ENCODE assay signal across 9 cellular contexts in the genomic region with DNA sequence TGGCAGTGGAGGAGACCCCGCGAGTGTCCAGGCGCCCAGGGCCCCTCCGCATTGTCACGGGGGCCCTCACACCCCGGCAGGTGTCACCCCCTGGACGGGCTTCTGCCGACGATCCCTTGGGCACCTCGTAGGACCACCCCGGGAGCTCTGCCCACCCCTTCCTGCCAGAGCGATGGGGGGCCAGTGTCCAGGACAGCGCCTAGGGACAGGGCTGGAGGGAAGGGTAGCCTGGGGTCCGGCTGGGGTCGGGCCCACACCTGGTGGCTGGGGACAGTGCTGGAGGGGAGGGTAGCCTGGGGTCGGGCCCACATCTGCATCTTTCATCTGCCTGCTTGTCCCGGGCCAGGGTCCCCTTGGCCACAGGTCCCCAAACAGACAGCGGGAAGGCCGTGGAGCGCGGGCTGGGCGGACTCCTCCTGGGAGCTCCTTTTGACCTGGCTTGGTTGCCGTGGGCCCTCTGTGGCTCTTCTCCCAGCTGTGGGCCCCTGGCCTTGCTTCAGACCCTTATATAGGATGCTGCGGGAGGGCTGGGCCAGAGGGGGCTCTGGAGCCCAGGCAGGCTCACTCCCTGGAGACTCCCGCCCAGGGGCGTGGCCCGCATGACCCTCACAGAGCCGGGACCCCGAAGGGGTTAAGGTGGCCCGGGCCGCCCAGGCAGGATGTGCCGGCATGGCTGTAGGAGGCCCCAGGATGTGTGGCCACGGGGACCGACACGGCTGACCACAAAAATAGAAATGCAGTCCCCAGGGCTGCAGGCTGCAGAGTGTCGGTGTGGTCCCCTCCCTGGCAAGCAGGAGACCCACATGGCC.
DNase-seq lines count a peak whose midpoint lies in the region; ATAC-seq and TF ChIP-seq lines count a peak whose summit lies in the region.
"Had no signal": no experiment of that assay in that cellular context is flagged by ENCODE, and none has a peak within 500 bp of the region (broad histone marks: within the 10 kb centered on the region; RNA-seq: fewer than 3 reads in every experiment).

No MANE protein-coding gene starts in this region.

- no peaks in the 10 kb centered on the region for H3K27me3 ChIP-seq in CD4-positive, alpha-beta T cell (ENCODE audit: control insufficient read depth, insufficient read depth, low read length)
- no peaks in the 10 kb centered on the region for H3K27me3 ChIP-seq in endodermal cell (ENCODE audit: control insufficient read depth, insufficient read depth, low read length, poor library complexity, severe bottlenecking)

- peaks cover 24% of the 10 kb centered on the region for H3K4me1 ChIP-seq in endodermal cell (ENCODE audit: control insufficient read depth, insufficient read depth, low read length)

- peak overlapping the region; percentile 78 for H3K4me3 ChIP-seq in endodermal cell (ENCODE audit: low read length)

- intact Hi-C loops in CD4-positive, alpha-beta T cell (cut with DNase I, micrococcal nuclease) = no loop called here

- 7 to 14% methylated on average over 18 to 36 of the region's 36 CpGs for WGBS in endodermal cell (ENCODE audit: insufficient coverage in 1 of 2, insufficient read length in 1 of 2), 2 experiments

- H3K27ac ChIP-seq in CD4-positive, alpha-beta T cell (ENCODE audit: low read depth, low read length) = no peak overlapping the region
- H3K27ac ChIP-seq in endodermal cell (ENCODE audit: low read depth, low read length) = no peak overlapping the region

- peaks cover 12% of the 10 kb centered on the region for H3K27me3 Mint-ChIP-seq in CD4-positive, alpha-beta T cell
- peaks cover 4% of the 10 kb centered on the region for H3K27me3 Mint-ChIP-seq in IgD-negative memory B cell
- H3K27me3 Mint-ChIP-seq in endodermal cell (ENCODE audit: insufficient read depth) = no peaks in the 10 kb centered on the region
- H3K27me3 Mint-ChIP-seq in nephron progenitor cell (ENCODE audit: low read depth, poor library complexity) = peaks cover 32% of the 10 kb centered on the region

- TF ChIP-seq CTCF in CD4-positive, alpha-beta T cell (IDR thresholded peaks at IDR 0.05) = no peak
- TF ChIP-seq CTCF in endodermal cell (conservative IDR thresholded peaks at IDR 0.05) = no peak
- no peak for TF ChIP-seq CTCF in nephron progenitor cell (IDR thresholded peaks at IDR 0.05)

- no peaks in the 10 kb centered on the region for H3K9me3 Mint-ChIP-seq in CD4-positive, alpha-beta T cell
- H3K9me3 Mint-ChIP-seq in IgD-negative memory B cell = no peaks in the 10 kb centered on the region
- H3K9me3 Mint-ChIP-seq in endodermal cell = no peaks in the 10 kb centered on the region
- H3K9me3 Mint-ChIP-seq in nephron progenitor cell = no peaks in the 10 kb centered on the region

- no peaks in the 10 kb centered on the region for H3K36me3 ChIP-seq in endodermal cell (ENCODE audit: control insufficient read depth, insufficient read depth, low read length)

- no peak overlapping the region for H3K27ac Mint-ChIP-seq in CD4-positive, alpha-beta T cell
- no peak overlapping the region for H3K27ac Mint-ChIP-seq in IgD-negative memory B cell
- peak overlapping the region; percentile 30 for H3K27ac Mint-ChIP-seq in endodermal cell
- H3K27ac Mint-ChIP-seq in nephron progenitor cell = no peak overlapping the region

- CTCF ChIA-PET in CD4-positive, alpha-beta T cell (lab: Charles Lee) = no interaction called here

- POLR2A ChIA-PET in CD4-positive, alpha-beta T cell (lab: Charles Lee) = no interaction called here

- no peak for DNase-seq in CD4-positive, alpha-beta T cell
- DNase-seq in endodermal cell (peak; percentile 87), nephron progenitor cell (peak; percentile 54), NCI-H1092 (lab: John Stamatoyannopoulos, UW) (no peak), hippocampal formation (lab: John Stamatoyannopoulos, UW) (no peak)
- DNase-seq: activated CD4-positive, alpha-beta T cell treated with anti-CD3 and anti-CD28 coated beads for 1 hour had no signal

- no peaks in the 10 kb centered on the region for H3K9me3 ChIP-seq in CD4-positive, alpha-beta T cell (ENCODE audit: control insufficient read depth, low read length)
- no peaks in the 10 kb centered on the region for H3K9me3 ChIP-seq in endodermal cell (ENCODE audit: control insufficient read depth, low read length)

- no peak for ATAC-seq in CD4-positive, alpha-beta T cell (ENCODE audit: poor library complexity)
- ATAC-seq in GM18498 (IDR thresholded peaks at IDR 0.05; ENCODE audit: unreplicated experiment) = no peak
- no peak for ATAC-seq in GM18870 (IDR thresholded peaks at IDR 0.05; ENCODE audit: unreplicated experiment)

- H3K4me3 Mint-ChIP-seq in CD4-positive, alpha-beta T cell = peak overlapping the region; percentile 30
- peak overlapping the region; percentile 54 to 82 (median 72) for H3K4me3 Mint-ChIP-seq in IgD-negative memory B cell
- peak overlapping the region; percentile 66 for H3K4me3 Mint-ChIP-seq in endodermal cell
- H3K4me3 Mint-ChIP-seq in nephron progenitor cell = peak overlapping the region; percentile 68

- peak overlapping the region; percentile 38 for H3K9ac ChIP-seq in endodermal cell (ENCODE audit: extremely low read depth, low read length, poor library complexity, severe bottlenecking)

- H3K36me3 Mint-ChIP-seq in CD4-positive, alpha-beta T cell (ENCODE audit: low read depth) = no peaks in the 10 kb centered on the region
- H3K36me3 Mint-ChIP-seq in IgD-negative memory B cell (peaks cover 3% of the 10 kb centered on the region), endodermal cell (ENCODE audit: low read depth) (peaks cover 5% of the 10 kb centered on the region), nephron progenitor cell (ENCODE audit: low read depth) (peaks cover 5% of the 10 kb centered on the region)

- peaks cover 7% of the 10 kb centered on the region for H3K4me1 Mint-ChIP-seq in CD4-positive, alpha-beta T cell (ENCODE audit: low read depth)
- H3K4me1 Mint-ChIP-seq in IgD-negative memory B cell (peaks cover 10 to 11% (median 10%) of the 10 kb centered on the region in 3 donors), endodermal cell (peaks cover 30% of the 10 kb centered on the region), nephron progenitor cell (peaks cover 63% of the 10 kb centered on the region)

Comparison
In these comparisons a context has a peak if more than half of its experiments do, and no peak if none do; other contexts are left out.
1. DNase-seq: peak in endodermal cell (single experiment) and nephron progenitor cell (single experiment); none in CD4-positive, alpha-beta T cell (0 of 10), NCI-H1092 (single experiment) and hippocampal formation (0 of 2).
2. Peak in every context shown above with its lines, with median percentiles within 50 percentile points of each other: H3K4me3 Mint-ChIP-seq.